Comparison of ENCODE assay signal across 1 cellular context in genomic region chr22:50219800-50220602, GRCh38.
TF ChIP-seq lines count a peak whose summit lies in the region.

No MANE protein-coding gene starts in this region.

TF ChIP-seq in HCT116, 20 proteins besides CTCF, POLR2A, EP300 and RAD21:
- no peak for TF ChIP-seq EGR1 (IDR thresholded peaks at IDR 0.05; ENCODE audit: low read depth)
- 0 out of 2 replicates have a peak, but pooled peaks have one; percentile 6 for TF ChIP-seq POLR2AphosphoS5 (IDR thresholded peaks at IDR 0.05; ENCODE audit: low read depth, low read length)
- no peak for TF ChIP-seq MAX (IDR thresholded peaks at IDR 0.05)
